Comparison of ENCODE assay signal across 2 cellular contexts in the genomic region with DNA sequence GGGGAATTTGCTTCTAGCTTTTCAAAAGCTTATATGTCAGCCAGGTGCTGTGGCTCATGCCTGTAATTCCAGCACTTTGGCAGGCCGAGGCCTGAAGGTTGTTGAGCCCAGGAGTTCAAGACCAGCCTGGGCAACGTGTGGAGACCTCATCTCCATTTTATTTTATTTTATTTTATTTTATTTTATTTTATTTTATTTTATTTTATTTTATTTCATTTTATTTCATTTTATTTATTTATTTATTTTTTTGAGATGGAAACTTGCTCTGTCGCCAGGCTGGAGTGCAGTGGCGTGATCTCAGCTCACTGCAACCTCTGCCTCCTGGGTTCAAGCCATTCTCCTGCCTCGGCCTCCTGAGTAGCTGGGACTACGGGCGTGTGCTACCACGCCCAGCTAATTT. TPM values are rescaled to one million over a fixed set of nuclear protein-coding genes. Genes with fewer than 3 reads are reported as not detected.
"Had no signal": no experiment of that assay in that cellular context is flagged by ENCODE, and none has a peak within 500 bp of the region (broad histone marks: within the 10 kb centered on the region; RNA-seq: fewer than 3 reads in every experiment).

No MANE protein-coding gene starts in this region.

RNA-seq across cellular contexts. Expression of a gene that starts 20.9 kb away (rescaled TPM):
- total RNA-seq: HepG2, K562 had no signal
